Comparison of ENCODE assay signal across 8 cellular contexts in genomic region chr14:69005432-69006148, GRCh38. TPM values are rescaled to one million over a fixed set of nuclear protein-coding genes. Genes with fewer than 3 reads are reported as not detected.
DNase-seq lines count a peak whose midpoint lies in the region; ATAC-seq and TF ChIP-seq lines count a peak whose summit lies in the region.

No MANE protein-coding gene starts in this region.

- H3K9me3 Mint-ChIP-seq in stimulated activated memory B cell treated with anti-CD40 and anti-IgM and Interleukin-4, amounts not matched to agents 10 μg/mL and 1 μg/mL and 100 μg/mL, for 72 hours = no peaks in the 10 kb centered on the region

- no peaks in the 10 kb centered on the region for H3K36me3 ChIP-seq in Peyer's patch

- H3K27me3 ChIP-seq in Peyer's patch = no peaks in the 10 kb centered on the region

- H3K4me1 ChIP-seq in Peyer's patch = peaks cover 0 to 6% (median 0%) of the 10 kb centered on the region in 4 donors

- intact Hi-C loops in posterior vena cava (cut with DNase I) = no loop called here

- TF ChIP-seq CTCF in Peyer's patch (IDR thresholded peaks at IDR 0.05) (no peak), GM10266 (IDR thresholded peaks at IDR 0.05; ENCODE audit: control insufficient read depth, insufficient read depth, low read depth, missing control alignments) (no peak)

- no peak overlapping the region for H3K27ac Mint-ChIP-seq in stimulated activated memory B cell treated with anti-CD40 and anti-IgM and Interleukin-4, amounts not matched to agents 10 μg/mL and 1 μg/mL and 100 μg/mL, for 72 hours

- H3K27ac ChIP-seq in Peyer's patch = no peak overlapping the region

- H3K4me3 Mint-ChIP-seq in stimulated activated memory B cell treated with anti-CD40 and anti-IgM and Interleukin-4, amounts not matched to agents 10 μg/mL and 1 μg/mL and 100 μg/mL, for 72 hours = no peak overlapping the region

- no peak for ATAC-seq in stimulated activated memory B cell treated with anti-CD40 and anti-IgM and Interleukin-4, amounts not matched to agents 10 μg/mL and 1 μg/mL and 100 μg/mL, for 72 hours
- no peak for ATAC-seq in GM21515 (IDR thresholded peaks at IDR 0.05; ENCODE audit: unreplicated experiment)

- TF ChIP-seq POLR2A in Peyer's patch (IDR thresholded peaks at IDR 0.05) = no peak

- no peaks in the 10 kb centered on the region for H3K36me3 Mint-ChIP-seq in stimulated activated memory B cell treated with anti-CD40 and anti-IgM and Interleukin-4, amounts not matched to agents 10 μg/mL and 1 μg/mL and 100 μg/mL, for 72 hours

- peaks cover 37% of the 10 kb centered on the region for H3K27me3 Mint-ChIP-seq in stimulated activated memory B cell treated with anti-CD40 and anti-IgM and Interleukin-4, amounts not matched to agents 10 μg/mL and 1 μg/mL and 100 μg/mL, for 72 hours

- no peaks in the 10 kb centered on the region for H3K4me1 Mint-ChIP-seq in stimulated activated memory B cell treated with anti-CD40 and anti-IgM and Interleukin-4, amounts not matched to agents 10 μg/mL and 1 μg/mL and 100 μg/mL, for 72 hours

- DNase-seq in EL = peak; percentile 91
- DNase-seq in Peyer's patch = peak in 2 of 3 donors; percentile 20 to 58
- peak; percentile 93 for DNase-seq in fibroblast of peridontal ligament (ENCODE audit: extremely low read depth)
- peak; percentile 94 for DNase-seq in posterior vena cava (ENCODE audit: low spot score)
- no peak for DNase-seq in GM10266 (ENCODE audit: extremely low spot score)
- DNase-seq in stimulated activated naive CD4-positive, alpha-beta T cell treated with Interleukin-2 at 50 U/mL for 16 hours (lab: John Stamatoyannopoulos, UW) = no peak

- no peak overlapping the region for H3K4me3 ChIP-seq in Peyer's patch

- H3K9me3 ChIP-seq in Peyer's patch = no peaks in the 10 kb centered on the region

RNA-seq across cellular contexts. Expression of gene ACTN1, which starts 26.5 kb away (rescaled TPM):
- total RNA-seq in Peyer's patch (100 to 1,000 TPM in 1 of 4 donors, 10 to 100 TPM in 3; 40.3 to 585 (median 80.1) TPM), posterior vena cava (100 to 1,000 TPM; 665 to 826 TPM)

Comparison
In these comparisons a context has a peak if more than half of its experiments do, and no peak if none do; other contexts are left out.
1. DNase-seq: peak in EL (single experiment), Peyer's patch (2 of 3), fibroblast of peridontal ligament (single experiment) and posterior vena cava (single experiment); none in GM10266 (single experiment) and stimulated activated naive CD4-positive, alpha-beta T cell treated with Interleukin-2 at 50 U/mL for 16 hours (single experiment).